ENCODE assay signal across 1 cellular context in genomic region chr2:38155-38554, GRCh38.
TF ChIP-seq lines count a peak whose summit lies in the region.

No MANE protein-coding gene starts in this region.

TF ChIP-seq in HCT116, 20 proteins besides CTCF, POLR2A, EP300 and RAD21 (continued from another document):
- no peak for TF ChIP-seq ZFX (IDR thresholded peaks at IDR 0.05)
- TF ChIP-seq TCF7L2 (IDR thresholded peaks at IDR 0.05; ENCODE audit: borderline replicate concordance, extremely low read depth, insufficient read depth, insufficient read length): no peak
- TF ChIP-seq CBX3 (IDR thresholded peaks at IDR 0.05; ENCODE audit: low read depth): peak; percentile 84
- no peak for TF ChIP-seq ATF3 (IDR thresholded peaks at IDR 0.05)
- no peak for TF ChIP-seq EZH2 (IDR thresholded peaks at IDR 0.05)
- TF ChIP-seq MAX (IDR thresholded peaks at IDR 0.05): peak; percentile 76
- TF ChIP-seq ZNF274 (IDR thresholded peaks at IDR 0.05; ENCODE audit: low read depth, low read length): no peak
- TF ChIP-seq YY1 (IDR thresholded peaks at IDR 0.05; ENCODE audit: extremely low read depth, insufficient replicate concordance, low read depth, low read length): peak; percentile 65
- TF ChIP-seq SIN3A (IDR thresholded peaks at IDR 0.05; ENCODE audit: low read depth): no peak
